10 cellular contexts compared by ENCODE assay signal in the genomic region with DNA sequence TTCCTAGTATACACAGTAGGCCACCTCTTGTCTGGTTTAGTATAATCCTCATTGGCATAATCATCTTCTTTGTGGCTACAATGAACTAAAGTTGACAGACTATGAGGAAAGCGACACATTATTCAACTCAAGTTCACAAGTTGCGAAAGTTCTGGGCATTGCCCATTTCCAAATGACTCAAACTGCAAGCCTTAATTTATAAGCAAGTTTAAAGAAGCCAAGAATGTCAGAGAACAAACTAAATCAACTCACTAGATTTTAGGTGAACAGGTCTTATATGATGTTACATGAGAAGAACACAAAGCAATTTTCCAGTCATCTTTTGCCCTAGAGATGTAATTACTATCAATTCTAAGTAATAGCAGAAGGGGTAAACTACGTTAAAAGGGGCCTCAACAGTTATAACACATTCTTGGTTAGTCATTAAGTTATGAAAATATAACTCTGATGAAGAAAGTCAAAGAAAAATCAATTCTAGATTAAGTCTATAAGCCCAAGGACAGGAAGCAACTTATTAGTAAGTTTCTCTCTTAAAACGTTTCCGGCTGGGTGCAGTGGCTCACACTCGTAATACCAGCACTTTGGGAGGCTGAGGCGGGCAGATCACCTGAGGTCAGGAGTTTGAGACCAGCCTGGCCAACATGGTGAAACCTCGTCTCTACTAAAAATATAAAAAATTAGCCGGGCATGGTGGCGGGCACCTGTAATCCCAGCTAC. TPM values are rescaled to one million over a fixed set of nuclear protein-coding genes. Genes with fewer than 3 reads are reported as not detected.
DNase-seq lines count a peak whose midpoint lies in the region; ATAC-seq and TF ChIP-seq lines count a peak whose summit lies in the region.
"Had no signal": no experiment of that assay in that cellular context is flagged by ENCODE, and none has a peak within 500 bp of the region (broad histone marks: within the 10 kb centered on the region; RNA-seq: fewer than 3 reads in every experiment).

No MANE protein-coding gene starts in this region.

- peaks cover 0 to 4% of the 10 kb centered on the region in 2 donors for H3K9me3 Mint-ChIP-seq in activated T-cell treated with anti-CD3 and anti-CD28 coated beads, Interleukin-2, amount 50 U/mL, for 72 hours
- peaks cover 0 to 3% of the 10 kb centered on the region in 2 donors for H3K9me3 Mint-ChIP-seq in natural killer cell

- no peaks in the 10 kb centered on the region for H3K27me3 Mint-ChIP-seq in activated T-cell treated with anti-CD3 and anti-CD28 coated beads, Interleukin-2, amount 50 U/mL, for 72 hours (ENCODE audit: low read depth)
- H3K27me3 Mint-ChIP-seq in natural killer cell (ENCODE audit: low read depth in 2 of 2), result no peaks in the 10 kb centered on the region

- no peak overlapping the region for H3K4me2 ChIP-seq in mesendoderm (ENCODE audit: low read length)

- H2BK5ac ChIP-seq in mesendoderm (ENCODE audit: low read length), result no peak overlapping the region

- H3K4ac ChIP-seq in mesendoderm (ENCODE audit: low read depth, low read length), result no peak overlapping the region

- peak overlapping the region; percentile 74 to 87 for H3K4me3 Mint-ChIP-seq in activated T-cell treated with anti-CD3 and anti-CD28 coated beads, Interleukin-2, amount 50 U/mL, for 72 hours
- H3K4me3 Mint-ChIP-seq in natural killer cell, result peak overlapping the region; percentile 68

- H3K4me1 Mint-ChIP-seq in activated T-cell treated with anti-CD3 and anti-CD28 coated beads, Interleukin-2, amount 50 U/mL, for 72 hours (ENCODE audit: low read depth), result peaks cover 100% of the 10 kb centered on the region
- peaks cover 83 to 89% of the 10 kb centered on the region in 2 donors for H3K4me1 Mint-ChIP-seq in natural killer cell

- no peak overlapping the region for H4K8ac ChIP-seq in mesendoderm (ENCODE audit: low read depth, low read length)

- H3K79me2 ChIP-seq in mesendoderm (ENCODE audit: control insufficient read depth, insufficient read depth, low read length), result peaks cover 79% of the 10 kb centered on the region

- no peak overlapping the region for H3K9ac ChIP-seq in mesendoderm (ENCODE audit: low read length)

- DNase-seq in GM10266 (ENCODE audit: extremely low spot score), result peak; percentile 9
- DNase-seq in activated T-cell treated with anti-CD3 and anti-CD28 coated beads, Interleukin-2, amount 50 U/mL, for 72 hours, result peak; percentile 62 to 67
- DNase-seq in natural killer cell, result no peak
- no peak for DNase-seq in mesendoderm
- no peak for DNase-seq in sciatic nerve (ENCODE audit: low spot score)
- DNase-seq in middle frontal gyrus (ENCODE audit: extremely low spot score, low spot score), result no peak
- no peak for DNase-seq in superior temporal gyrus (ENCODE audit: extremely low spot score)
- DNase-seq: heart right ventricle had no signal

- TF ChIP-seq CTCF in GM10266 (IDR thresholded peaks at IDR 0.05; ENCODE audit: control insufficient read depth, insufficient read depth, low read depth, missing control alignments) (no peak), natural killer cell (IDR thresholded peaks at IDR 0.05) (no peak)

- no peak overlapping the region for H2BK15ac ChIP-seq in mesendoderm (replicated peaks; ENCODE audit: low read depth)

- H3K27ac ChIP-seq in mesendoderm (ENCODE audit: low read depth, low read length), result no peak overlapping the region
- H3K27ac ChIP-seq: HL-60 had no signal

- H3K4me3 ChIP-seq in mesendoderm (ENCODE audit: low read length), result no peak overlapping the region
- H3K4me3 ChIP-seq: heart right ventricle had no signal

- H3K56ac ChIP-seq in mesendoderm (ENCODE audit: low read length), result no peak overlapping the region

- H3K4me1 ChIP-seq in mesendoderm (ENCODE audit: control insufficient read depth, low read depth, low read length), result peaks cover under 1% of the 10 kb centered on the region

- intact Hi-C loops in natural killer cell (cut with micrococcal nuclease), result loop anchor here (2.0 to 10.0 kb wide), 3 partner anchors 21 to 453 kb away; a partner anchor contains a TSS
- intact Hi-C loops in sciatic nerve (cut with DNase I), result no loop called here

- no CpG with 5 or more reads among the region's 10 CpGs for WGBS in mesendoderm (ENCODE audit: extremely low coverage, insufficient coverage, low lambda C conversion rate)

- peaks cover 2% of the 10 kb centered on the region for H3K79me1 ChIP-seq in mesendoderm (ENCODE audit: low read length)

- peak overlapping the region; percentile 97 for H3K27ac Mint-ChIP-seq in activated T-cell treated with anti-CD3 and anti-CD28 coated beads, Interleukin-2, amount 50 U/mL, for 72 hours
- peak overlapping the region; percentile 83 to 87 for H3K27ac Mint-ChIP-seq in natural killer cell

- H2AK5ac ChIP-seq in mesendoderm (ENCODE audit: low read length), result no peak overlapping the region

- H3K36me3 Mint-ChIP-seq in activated T-cell treated with anti-CD3 and anti-CD28 coated beads, Interleukin-2, amount 50 U/mL, for 72 hours (ENCODE audit: insufficient read depth in 2 of 2), result peaks cover 2 to 4% of the 10 kb centered on the region in 2 donors
- no peaks in the 10 kb centered on the region for H3K36me3 Mint-ChIP-seq in natural killer cell

- ATAC-seq in HG03064 (IDR thresholded peaks at IDR 0.05; ENCODE audit: low read depth, unreplicated experiment) (peak; percentile 62), natural killer cell (peak; percentile 78 to 87 (median 84)), sciatic nerve (no peak)
- ATAC-seq in activated T-cell treated with anti-CD3 and anti-CD28 coated beads, Interleukin-2, amount 50 U/mL, for 72 hours (replicated peaks in 1 of 2), result peak; percentile 79 to 80

- no peak overlapping the region for H3K18ac ChIP-seq in mesendoderm (ENCODE audit: low read length)

- no peak overlapping the region for H2BK120ac ChIP-seq in mesendoderm (ENCODE audit: low read depth, low read length)

- no peak overlapping the region for H4K5ac ChIP-seq in mesendoderm (ENCODE audit: low read length)

- H3K27me3 ChIP-seq in mesendoderm (ENCODE audit: insufficient read depth, low read length, poor library complexity), result no peaks in the 10 kb centered on the region
- H3K27me3 ChIP-seq: heart right ventricle had no signal

- no peak overlapping the region for H3K23ac ChIP-seq in mesendoderm (ENCODE audit: low read length)

- H3K36me3 ChIP-seq in mesendoderm (ENCODE audit: control insufficient read depth, insufficient read depth, low read length), result no peaks in the 10 kb centered on the region
- H3K36me3 ChIP-seq: heart right ventricle had no signal

RNA-seq across cellular contexts. Expression of a gene that starts 21.5 kb away (rescaled TPM):
- total RNA-seq in activated T-cell treated with anti-CD3 and anti-CD28 coated beads, Interleukin-2, amount 50 U/mL, for 72 hours, result 100 to 1,000 TPM in 1 of 2 donors, 10 to 100 TPM in 1; 70.3 to 103 TPM
- total RNA-seq in natural killer cell (100 to 1,000 TPM; 262 to 291 (median 285) TPM), sciatic nerve (314 TPM)
- polyA plus RNA-seq in mesendoderm (2013, experiment 1 of 2), result 91.1 TPM
- polyA plus RNA-seq in mesendoderm (2013, experiment 2 of 2), result 90.1 TPM

Comparison
In these comparisons a context has a peak if more than half of its experiments do, and no peak if none do; other contexts are left out.
1. DNase-seq: peak in GM10266 (single experiment) and activated T-cell treated with anti-CD3 and anti-CD28 coated beads, Interleukin-2, amount 50 U/mL, for 72 hours (2 of 2); none in natural killer cell (single experiment), mesendoderm (single experiment), sciatic nerve (single experiment), middle frontal gyrus (single experiment) and superior temporal gyrus (single experiment).